ENCODE assay signal across 14 cellular contexts in genomic region chr10:33306126-33306525, GRCh38. TPM values are rescaled to one million over a fixed set of nuclear protein-coding genes. Genes with fewer than 3 reads are reported as not detected.
A peak's percentile ranks its signal among the peaks of the same experiment; 100 is the strongest.
DNase-seq lines count a peak whose midpoint lies in the region; ATAC-seq and TF ChIP-seq lines count a peak whose summit lies in the region.
"Had no signal": no experiment of that assay in that cellular context is flagged by ENCODE, and none has a peak within 500 bp of the region (broad histone marks: within the 10 kb centered on the region; RNA-seq: fewer than 3 reads in every experiment).

No MANE protein-coding gene starts in this region.

- POLR2A ChIA-PET in activated CD4-positive, alpha-beta T cell treated with anti-CD3 and anti-CD28 coated beads for 36 hours (lab: Charles Lee), result no interaction called here

- H3K27ac ChIP-seq in heart right ventricle, result peak overlapping the region in 6 of 10 donors; percentile 28 to 99 (median 48)
- H3K27ac ChIP-seq in thymus (ENCODE audit: low read depth), result peak overlapping the region; percentile 49

- peaks cover 0 to 5% (median 0%) of the 10 kb centered on the region in 11 donors for H3K9me3 ChIP-seq in heart right ventricle
- no peaks in the 10 kb centered on the region for H3K9me3 ChIP-seq in thymus (ENCODE audit: control insufficient read depth)
- H3K9me3 ChIP-seq: left lung had no signal

- H3K36me3 Mint-ChIP-seq in activated CD4-positive, alpha-beta T cell treated with anti-CD3 and anti-CD28 coated beads for 36 hours (ENCODE audit: low read depth), result no peaks in the 10 kb centered on the region

- no peak overlapping the region for H3K4me3 Mint-ChIP-seq in activated CD4-positive, alpha-beta T cell treated with anti-CD3 and anti-CD28 coated beads for 36 hours

- no peaks in the 10 kb centered on the region for H3K9me3 Mint-ChIP-seq in activated CD4-positive, alpha-beta T cell treated with anti-CD3 and anti-CD28 coated beads for 36 hours (ENCODE audit: low read depth)

- CTCF ChIA-PET in activated CD4-positive, alpha-beta T cell treated with anti-CD3 and anti-CD28 coated beads for 36 hours (lab: Charles Lee), result interaction anchor here (0.7 kb wide), 1 partner anchor 306 kb away, joined by 3 read pairs; no protein-coding TSS in a partner anchor

- no peak overlapping the region for H3K27ac Mint-ChIP-seq in activated CD4-positive, alpha-beta T cell treated with anti-CD3 and anti-CD28 coated beads for 36 hours

- 24 to 32% methylated on average over 5 of the region's 5 CpGs for WGBS in heart right ventricle, 2 donors
- WGBS in thymus, result 92% methylated on average over 5 of the region's 5 CpGs

- H3K27me3 Mint-ChIP-seq in activated CD4-positive, alpha-beta T cell treated with anti-CD3 and anti-CD28 coated beads for 36 hours, result peaks cover 6% of the 10 kb centered on the region

- peaks cover 21 to 90% (median 75%) of the 10 kb centered on the region in 9 donors for H3K4me1 ChIP-seq in heart right ventricle
- no peaks in the 10 kb centered on the region for H3K4me1 ChIP-seq in thymus (ENCODE audit: control insufficient read depth, insufficient read depth, low read length)

- no peaks in the 10 kb centered on the region for H3K27me3 ChIP-seq in heart right ventricle
- no peaks in the 10 kb centered on the region for H3K27me3 ChIP-seq in thymus (ENCODE audit: control insufficient read depth, insufficient read depth)
- H3K27me3 ChIP-seq: left lung had no signal

- peak in 3 of 8 donors; percentile 13 to 38 (median 26) for ATAC-seq in heart right ventricle
- no peak for ATAC-seq in Right ventricle myocardium superior (ENCODE audit: poor library complexity)
- ATAC-seq in left lobe of liver, result peak; percentile 32
- no peak for ATAC-seq in activated CD4-positive, alpha-beta T cell treated with anti-CD3 and anti-CD28 coated beads for 36 hours
- no peak for ATAC-seq in HG03025 (IDR thresholded peaks at IDR 0.05; ENCODE audit: low FRiP score, unreplicated experiment)
- ATAC-seq: left lung had no signal

- no peak for TF ChIP-seq CTCF in heart right ventricle (IDR thresholded peaks at IDR 0.05)

- no peak for DNase-seq in heart right ventricle
- no peak for DNase-seq in Right ventricle myocardium superior
- DNase-seq in dermis blood vessel endothelial cell, result peak; percentile 41
- no peak for DNase-seq in left lobe of liver (ENCODE audit: low spot score)
- DNase-seq in activated CD4-positive, alpha-beta T cell treated with anti-CD3 and anti-CD28 coated beads for 36 hours, result no peak
- DNase-seq in T-helper 9 cell, result no peak
- DNase-seq: activated CD4-positive, alpha-beta T cell treated with anti-CD3 and anti-CD28 coated beads, Interleukin-2, amount 50 U/mL, for 48 hours; activated T-cell treated with anti-CD3 and anti-CD28 coated beads, Interleukin-2, amount 50 U/mL, for 48 hours; Calu3; hypothalamus; left lung; NCI-H1048 had no signal

- intact Hi-C loops in heart right ventricle (cut with DNase I), result no loop called here
- intact Hi-C loops in Right ventricle myocardium superior (cut with DNase I), result no loop called here
- intact Hi-C loops in activated CD4-positive, alpha-beta T cell treated with anti-CD3 and anti-CD28 coated beads for 36 hours (cut with DNase I, micrococcal nuclease), result no loop called here

- peaks cover 0 to 53% (median 5%) of the 10 kb centered on the region in 9 donors for H3K36me3 ChIP-seq in heart right ventricle
- H3K36me3 ChIP-seq in thymus (ENCODE audit: control insufficient read depth, insufficient read depth), result no peaks in the 10 kb centered on the region
- H3K36me3 ChIP-seq: left lung had no signal

- H3K4me3 ChIP-seq in heart right ventricle, result no peak overlapping the region
- H3K4me3 ChIP-seq in thymus (ENCODE audit: low read length), result no peak overlapping the region
- H3K4me3 ChIP-seq: left lung had no signal

- peaks cover 15% of the 10 kb centered on the region for H3K4me1 Mint-ChIP-seq in activated CD4-positive, alpha-beta T cell treated with anti-CD3 and anti-CD28 coated beads for 36 hours

RNA-seq across cellular contexts. Expression of gene NRP1, which starts 28.3 kb away (rescaled TPM):
- total RNA-seq in heart right ventricle (100 to 1,000 TPM; 132 to 229 (median 167) TPM), Right ventricle myocardium superior (159 TPM), dermis blood vessel endothelial cell (178 and 209 TPM in 2 replicates), left lobe of liver (20.6 TPM)
- polyA plus RNA-seq in heart right ventricle (10 to 100 TPM; 45.3 to 56.0 TPM), thymus (15.4 TPM)
- under 1 TPM; 0.21 to 0.44 TPM for total RNA-seq in activated CD4-positive, alpha-beta T cell treated with anti-CD3 and anti-CD28 coated beads for 36 hours

Comparison
In these comparisons a context has a peak if more than half of its experiments do, and no peak if none do; other contexts are left out.
1. RNA of gene NRP1, which starts 28.3 kb away (total RNA-seq): 178 to 209 TPM in dermis blood vessel endothelial cell, 132 to 229 TPM in heart right ventricle, 159 TPM in Right ventricle myocardium superior (single experiment) and 20.6 TPM in left lobe of liver (single experiment); 0.21 to 0.44 TPM in activated CD4-positive, alpha-beta T cell treated with anti-CD3 and anti-CD28 coated beads for 36 hours; every median in the first group is over 10 times any median in the second.